ENCODE assay signal across 9 cellular contexts in genomic region chr6:28794175-28795002, GRCh38.
DNase-seq lines count a peak whose midpoint lies in the region; ATAC-seq, FAIRE-seq and TF ChIP-seq lines count a peak whose summit lies in the region.
"Had no signal": no experiment of that assay in that cellular context is flagged by ENCODE, and none has a peak within 500 bp of the region (broad histone marks: within the 10 kb centered on the region; RNA-seq: fewer than 3 reads in every experiment).

No MANE protein-coding gene starts in this region.

- no peak for FAIRE-seq in A549 (lab: Jason Lieb, UNC)

- H3K4me2 ChIP-seq in A549 (peak overlapping the region; percentile 79), fibroblast of lung (ENCODE audit: extremely low read depth, insufficient read depth, low read length) (peak overlapping the region; percentile 84)

- H3K27me3 ChIP-seq in H7 (ENCODE audit: control insufficient read depth, insufficient read depth, low read length) (peaks cover 39% of the 10 kb centered on the region), fibroblast of lung (ENCODE audit: control insufficient read depth, insufficient read depth, low read length) (peaks cover 3% of the 10 kb centered on the region), tibial artery (peaks cover 0 to 72% of the 10 kb centered on the region in 2 donors)

- TF ChIP-seq CTCF in A549 (IDR thresholded peaks at IDR 0.05) (no peak), fibroblast of lung (conservative IDR thresholded peaks at IDR 0.05 in 1 of 2, IDR thresholded peaks at IDR 0.05 in 1 of 2; ENCODE audit: low read depth in 1 of 2, low read length in 2 of 2) (no peak), tibial artery (IDR thresholded peaks at IDR 0.05) (no peak)

- POLR2A ChIA-PET in A549 (lab: Yijun Ruan, JAX) = interaction anchor here (0.9 to 1.4 kb wide), 4 partner anchors 24 to 71 kb away, joined by 3 read pairs; no protein-coding TSS in a partner anchor

- TF ChIP-seq EP300 in A549 (IDR thresholded peaks at IDR 0.05) = no peak

- no peak for TF ChIP-seq RAD21 in A549 (conservative IDR thresholded peaks at IDR 0.05 in 1 of 2, IDR thresholded peaks at IDR 0.05 in 1 of 2)

- H4K20me1 ChIP-seq in fibroblast of lung (ENCODE audit: control insufficient read depth, extremely low read depth, insufficient read depth, low read length) = no peaks in the 10 kb centered on the region

- H3K4me3 ChIP-seq in A549 (peak overlapping the region; percentile 42), H7 (ENCODE audit: insufficient read depth, low read depth, low read length) (peak overlapping the region; percentile 35), fibroblast of lung (replicated peaks in 1 of 4; ENCODE audit: control extremely low read depth in 1 of 4, insufficient read depth in 1 of 4, low read depth in 3 of 4, low read length in 4 of 4) (peak overlapping the region; percentile 32 to 55 (median 40)), tibial artery (no peak overlapping the region)

- intact Hi-C loops in tibial artery (cut with DNase I; ENCODE audit: low total_unique reads) = no loop called here

- H3K9me3 ChIP-seq in A549 (no peaks in the 10 kb centered on the region), fibroblast of lung (ENCODE audit: control insufficient read depth, insufficient read depth, low read depth, low read length) (no peaks in the 10 kb centered on the region), tibial artery (peaks cover 0 to 6% (median 0%) of the 10 kb centered on the region in 3 donors)

- peak; percentile 68 to 72 for ATAC-seq in A549
- no peak for ATAC-seq in HG03565 (IDR thresholded peaks at IDR 0.05; ENCODE audit: unreplicated experiment)
- ATAC-seq: effector memory CD8-positive, alpha-beta T cell had no signal

- no peak for TF ChIP-seq POLR2A in A549 (IDR thresholded peaks at IDR 0.05; ENCODE audit: low read length)

- CTCF ChIA-PET in A549 (lab: Yijun Ruan, JAX) = interaction anchor here (0.8 to 3.2 kb wide), 10 partner anchors 12 to 109 kb away, joined by 3 to 12 read pairs (median 4); no protein-coding TSS in a partner anchor

- H3K27ac ChIP-seq in A549 (peak overlapping the region in 1 of 2 experiments; percentile 64; a peak in 3 of 6 replicates), fibroblast of lung (ENCODE audit: insufficient read depth, low read length) (no peak overlapping the region), tibial artery (no peak overlapping the region)

- H3K9ac ChIP-seq in fibroblast of lung (ENCODE audit: insufficient read depth, low read length) = no peak overlapping the region

- DNase-seq in A549 (ENCODE audit: low read depth in 1 of 2, low spot score in 1 of 2) (peak in 1 of 2 experiments; percentile 68), H7 (no peak), SK-N-DZ (ENCODE audit: low spot score) (peak; percentile 20), fibroblast of lung (ENCODE audit: low read depth in 2 of 2) (peak; percentile 38 to 44), DMS79 treated with DMSO at 0.1 percent for 48 hours (lab: John Stamatoyannopoulos, UW) (no peak), tibial artery (no peak)
- no peak for DNase-seq in stimulated activated CD4-positive, alpha-beta T cell treated with anti-CD3 and anti-CD28 coated beads, Interleukin-2, amount 100 ng/mL, for 24 hours
- DNase-seq: effector memory CD8-positive, alpha-beta T cell had no signal

- 5% methylated on average over 33 of the region's 35 CpGs for WGBS in A549 (ENCODE audit: missing lambda C conversion rate)

- H3K79me2 ChIP-seq in fibroblast of lung (ENCODE audit: control insufficient read depth, insufficient read depth, low read length) = no peaks in the 10 kb centered on the region

- no peaks in the 10 kb centered on the region for H3K36me3 ChIP-seq in H7 (replicated peaks; ENCODE audit: control insufficient read depth, insufficient read depth, low read length)
- no peaks in the 10 kb centered on the region for H3K36me3 ChIP-seq in fibroblast of lung (ENCODE audit: control insufficient read depth, insufficient read depth, low read length)
- H3K36me3 ChIP-seq in tibial artery = no peaks in the 10 kb centered on the region

- H3K4me1 ChIP-seq in A549 (peaks cover 12% of the 10 kb centered on the region), fibroblast of lung (ENCODE audit: control insufficient read depth, extremely low read depth, insufficient read depth, low read length) (no peaks in the 10 kb centered on the region), tibial artery (peaks cover 0 to 5% (median 2%) of the 10 kb centered on the region in 4 donors)

- peak overlapping the region; percentile 31 for H2AFZ ChIP-seq in fibroblast of lung (ENCODE audit: low read length)

TF ChIP-seq in A549, 52 proteins besides CTCF, POLR2A, EP300 and RAD21:
- TF ChIP-seq HES2 (IDR thresholded peaks at IDR 0.05) = no peak
- no peak for TF ChIP-seq RFX5 (IDR thresholded peaks at IDR 0.05)
- TF ChIP-seq FOSL2 (IDR thresholded peaks at IDR 0.05) = no peak
- no peak for TF ChIP-seq FOSL2 (CRISPR knock-in tag; IDR thresholded peaks at IDR 0.05)
- TF ChIP-seq HEYL (CRISPR knock-in tag; IDR thresholded peaks at IDR 0.05) = no peak
- TF ChIP-seq EHMT2 (IDR thresholded peaks at IDR 0.05; ENCODE audit: low read depth) = no peak
- no peak for TF ChIP-seq ZFP36 (IDR thresholded peaks at IDR 0.05; ENCODE audit: borderline replicate concordance, partially characterized antibody)
- no peak for TF ChIP-seq JUNB (IDR thresholded peaks at IDR 0.05)
- no peak for TF ChIP-seq PHF8 (IDR thresholded peaks at IDR 0.05; ENCODE audit: borderline replicate concordance, low read depth)
- no peak for TF ChIP-seq USF2 (IDR thresholded peaks at IDR 0.05)
- TF ChIP-seq BCL3 (IDR thresholded peaks at IDR 0.05) = no peak
- TF ChIP-seq CHD2 (IDR thresholded peaks at IDR 0.05; ENCODE audit: low read length, partially characterized antibody) = no peak
- no peak for TF ChIP-seq REST (IDR thresholded peaks at IDR 0.05)
- no peak for TF ChIP-seq KDM1A (IDR thresholded peaks at IDR 0.05; ENCODE audit: low read depth)
- TF ChIP-seq RARB (CRISPR knock-in tag; IDR thresholded peaks at IDR 0.05) = no peak
- TF ChIP-seq KDM5A (IDR thresholded peaks at IDR 0.05) = no peak
- TF ChIP-seq ATOH8 (CRISPR knock-in tag; IDR thresholded peaks at IDR 0.05; ENCODE audit: low read depth) = no peak
- TF ChIP-seq CHD4 (IDR thresholded peaks at IDR 0.05; ENCODE audit: borderline replicate concordance) = no peak
- no peak for TF ChIP-seq ZSCAN20 (CRISPR knock-in tag; IDR thresholded peaks at IDR 0.05)

Comparison
In these comparisons a context has a peak if more than half of its experiments do, and no peak if none do; other contexts are left out.
1. DNase-seq: peak in SK-N-DZ (single experiment) and fibroblast of lung (2 of 2); none in H7 (single experiment), stimulated activated CD4-positive, alpha-beta T cell treated with anti-CD3 and anti-CD28 coated beads, Interleukin-2, amount 100 ng/mL, for 24 hours (0 of 2), DMS79 treated with DMSO at 0.1 percent for 48 hours (single experiment) and tibial artery (0 of 2).
2. H3K4me3 ChIP-seq: peak in A549 (single experiment), H7 (single experiment) and fibroblast of lung (4 of 4); none in tibial artery (0 of 2).